In the genomic region with DNA sequence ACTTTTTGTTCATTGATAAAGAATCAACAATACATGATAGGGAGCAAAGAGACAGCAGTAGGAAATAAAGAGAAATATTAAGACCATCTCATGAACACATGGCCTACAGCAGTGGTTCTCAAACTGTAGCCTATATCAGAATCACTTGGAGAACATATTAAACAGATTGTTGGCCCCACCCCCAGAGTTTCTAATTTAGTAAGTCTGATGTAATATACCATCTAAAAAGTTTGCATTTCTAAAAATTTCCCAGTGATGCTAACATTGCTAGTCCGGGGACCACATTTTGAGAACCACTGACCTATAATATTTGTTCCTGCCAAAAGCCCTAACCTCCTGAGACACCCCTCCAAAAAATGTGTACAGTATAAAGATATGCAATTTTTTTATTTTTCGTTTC, we compare ENCODE assay signal across 22 cellular contexts.
DNase-seq lines count a peak whose midpoint lies in the region; ATAC-seq, FAIRE-seq and TF ChIP-seq lines count a peak whose summit lies in the region.
"Had no signal": no experiment of that assay in that cellular context is flagged by ENCODE, and none has a peak within 500 bp of the region (broad histone marks: within the 10 kb centered on the region; RNA-seq: fewer than 3 reads in every experiment).

No MANE protein-coding gene starts in this region.

- SMC1A ChIA-PET in GM12878 (lab: Charles Lee; ENCODE audit: uncharacterized antibody, unreplicated experiment), result no interaction called here

- WGBS in GM23248 (ENCODE audit: low coverage in 1 of 2, low lambda C conversion rate in 2 of 2, missing lambda C conversion rate in 2 of 2), 2 experiments, result 54 to 55% methylated on average over 2 of the region's 2 CpGs
- 0% methylated on average over 2 of the region's 2 CpGs for WGBS in GM12878 (ENCODE audit: insufficient coverage, insufficient replicate concordance, low lambda C conversion rate, missing lambda C conversion rate)
- 80 to 84% (median 81%) methylated on average over 2 of the region's 2 CpGs for WGBS in heart left ventricle, 4 donors

- H3K4me2 ChIP-seq in GM23248 (ENCODE audit: unreplicated experiment), result no peak overlapping the region
- no peak overlapping the region for H3K4me2 ChIP-seq in GM12878 (ENCODE audit: control insufficient read depth, insufficient read depth)
- no peak overlapping the region for H3K4me2 ChIP-seq in osteoblast (ENCODE audit: insufficient read depth, low read length)
- H3K4me2 ChIP-seq: A549; BLaER1 treated with 17β-estradiol and CSF1 and Interleukin-3, amounts not matched to agents 10 nM and 100 nM; GM23338 had no signal

- RAD21 ChIA-PET in GM12878 (lab: Charles Lee; ENCODE audit: unreplicated experiment), result no interaction called here

- H3K4me3 ChIP-seq in GM06990 (replicated peaks; ENCODE audit: low read depth, low read length) (no peak overlapping the region), GM23248 (no peak overlapping the region), GM12878 (no peak overlapping the region), osteoblast (ENCODE audit: insufficient read depth, low read length) (no peak overlapping the region), heart left ventricle (no peak overlapping the region)
- H3K4me3 ChIP-seq: A549; BLaER1 treated with 17β-estradiol and CSF1 and Interleukin-3, amounts not matched to agents 10 nM and 100 nM; GM23338 had no signal

- peak overlapping the region; percentile 19 for H2AFZ ChIP-seq in GM23248
- no peak overlapping the region for H2AFZ ChIP-seq in GM12878 (ENCODE audit: control insufficient read depth, low read depth, low read length)
- peak overlapping the region; percentile 70 for H2AFZ ChIP-seq in osteoblast (ENCODE audit: low read length)
- H2AFZ ChIP-seq: GM23338 had no signal

- H3K36me3 ChIP-seq in GM06990 (ENCODE audit: control insufficient read depth, insufficient read depth, low read length) (no peaks in the 10 kb centered on the region), GM23248 (ENCODE audit: low read depth) (no peaks in the 10 kb centered on the region), GM12878 (ENCODE audit: control insufficient read depth in 2 of 2, insufficient read depth in 2 of 2, low read length in 1 of 2) (no peaks in the 10 kb centered on the region), osteoblast (ENCODE audit: insufficient read depth, low read length) (no peaks in the 10 kb centered on the region), heart left ventricle (no peaks in the 10 kb centered on the region)
- H3K36me3 ChIP-seq: BE2C; BLaER1 treated with 17β-estradiol and CSF1 and Interleukin-3, amounts not matched to agents 10 nM and 100 nM had no signal

- in situ Hi-C loops in GM23248 (cut with MboI), result no loop called here
- in situ Hi-C loops in GM12878 (cut with MboI), result no loop called here

- no peak for TF ChIP-seq RAD21 in GM12878 (IDR thresholded peaks at IDR 0.05; ENCODE audit: insufficient read depth, low read depth, low read length)

- no peak for FAIRE-seq in GM12878 (lab: Jason Lieb, UNC)
- FAIRE-seq: A549, D721Med had no signal

- POLR2A ChIA-PET in GM12878 (lab: Charles Lee), result no interaction called here

- H3K27me3 ChIP-seq in GM06990 (replicated peaks; ENCODE audit: control insufficient read depth, insufficient read depth, low read length) (no peaks in the 10 kb centered on the region), GM23248 (replicated peaks; ENCODE audit: insufficient read depth) (no peaks in the 10 kb centered on the region), GM12878 (replicated peaks in 1 of 2; ENCODE audit: control insufficient read depth in 2 of 2, insufficient read depth in 2 of 2, low read length in 1 of 2) (no peaks in the 10 kb centered on the region), osteoblast (ENCODE audit: insufficient read depth, low read length) (no peaks in the 10 kb centered on the region), heart left ventricle (no peaks in the 10 kb centered on the region)
- H3K27me3 ChIP-seq: BE2C; BLaER1 treated with 17β-estradiol and CSF1 and Interleukin-3, amounts not matched to agents 10 nM and 100 nM had no signal

- H4K20me1 ChIP-seq in GM23248 (ENCODE audit: insufficient read depth), result no peaks in the 10 kb centered on the region
- H4K20me1 ChIP-seq in GM12878 (ENCODE audit: control insufficient read depth, insufficient read depth), result no peaks in the 10 kb centered on the region
- H4K20me1 ChIP-seq in osteoblast (ENCODE audit: insufficient read depth, low read length), result no peaks in the 10 kb centered on the region
- H4K20me1 ChIP-seq: BLaER1 treated with 17β-estradiol and CSF1 and Interleukin-3, amounts not matched to agents 10 nM and 100 nM had no signal

- H3K79me2 ChIP-seq in GM23248 (ENCODE audit: insufficient read depth) (no peaks in the 10 kb centered on the region), GM12878 (ENCODE audit: control insufficient read depth, insufficient read depth, low read length) (no peaks in the 10 kb centered on the region), osteoblast (ENCODE audit: insufficient read depth, low read length) (no peaks in the 10 kb centered on the region)

- no peaks in the 10 kb centered on the region for H3F3A ChIP-seq in GM23248 (ENCODE audit: insufficient read depth)

- intact Hi-C loops in GM12878 (cut with micrococcal nuclease; ENCODE audit: unreplicated experiment) (loop anchor here (2.0 kb wide), 1 partner anchor 84 kb away; no protein-coding TSS in a partner anchor), heart left ventricle (cut with DNase I) (no loop called here)

- no peak for TF ChIP-seq EP300 in GM12878 (IDR thresholded peaks at IDR 0.05; ENCODE audit: borderline replicate concordance in 1 of 2, control insufficient read depth in 1 of 2, low read depth in 2 of 2, low read length in 2 of 2)

- H3K27ac ChIP-seq in GM23248, result no peak overlapping the region
- no peak overlapping the region for H3K27ac ChIP-seq in GM12878 (ENCODE audit: control insufficient read depth, insufficient read depth)
- no peak overlapping the region for H3K27ac ChIP-seq in osteoblast (ENCODE audit: low read depth, low read length)
- no peak overlapping the region for H3K27ac ChIP-seq in heart left ventricle
- H3K27ac ChIP-seq: A549; BLaER1 treated with 17β-estradiol and CSF1 and Interleukin-3, amounts not matched to agents 10 nM and 100 nM had no signal

- no TSS peak for BruUV-seq in GM12878 (replicated peaks; lab: Mats Ljungman, UMichigan)

- TF ChIP-seq CTCF in GM06990 (IDR thresholded peaks at IDR 0.05; ENCODE audit: insufficient read depth, low read length, poor library complexity, severe bottlenecking) (no peak), GM12878 (IDR thresholded peaks at IDR 0.05 in 2 of 3, conservative IDR thresholded peaks at IDR 0.05 in 1 of 3; ENCODE audit: control insufficient read depth in 2 of 3, extremely low read depth in 1 of 3, insufficient read depth in 1 of 3, low read depth in 3 of 3, low read length in 3 of 3) (no peak), osteoblast (IDR thresholded peaks at IDR 0.05; ENCODE audit: extremely low read depth, low read depth, low read length) (no peak), heart left ventricle (IDR thresholded peaks at IDR 0.05) (no peak)

- H3K4me1 ChIP-seq in GM23248 (ENCODE audit: insufficient read depth), result no peaks in the 10 kb centered on the region
- H3K4me1 ChIP-seq in GM12878 (ENCODE audit: control insufficient read depth, insufficient read depth, low read length), result no peaks in the 10 kb centered on the region; the same call in 1 of the 2 replicates
- H3K4me1 ChIP-seq in osteoblast (ENCODE audit: insufficient read depth, low read length), result no peaks in the 10 kb centered on the region
- H3K4me1 ChIP-seq in heart left ventricle, result no peaks in the 10 kb centered on the region
- H3K4me1 ChIP-seq: A549; BLaER1 treated with 17β-estradiol and CSF1 and Interleukin-3, amounts not matched to agents 10 nM and 100 nM had no signal

- no peaks in the 10 kb centered on the region for H3K9me2 ChIP-seq in GM23248 (ENCODE audit: insufficient read depth)

- TF ChIP-seq POLR2A in GM12878 (IDR thresholded peaks at IDR 0.05; ENCODE audit: low read depth, low read length), result no peak
- no peak for TF ChIP-seq POLR2A in heart left ventricle (IDR thresholded peaks at IDR 0.05)

- ATAC-seq in GM12878, result peak; percentile 48
- no peak for ATAC-seq in HG03097 (IDR thresholded peaks at IDR 0.05; ENCODE audit: low FRiP score, unreplicated experiment)
- ATAC-seq in heart left ventricle, result no peak
- ATAC-seq: A549, GM23338, HCT116 had no signal

- H3K9ac ChIP-seq in GM23248, result no peak overlapping the region
- H3K9ac ChIP-seq in GM12878 (ENCODE audit: control insufficient read depth, insufficient read depth, low read length), result no peak overlapping the region
- H3K9ac ChIP-seq: BLaER1 treated with 17β-estradiol and CSF1 and Interleukin-3, amounts not matched to agents 10 nM and 100 nM had no signal

- CTCF ChIA-PET in GM12878 (lab: Yijun Ruan, JAX), result no interaction called here

- DNase-seq in GM06990 (ENCODE audit: extremely low read depth, insufficient read length) (peak; percentile 8), GM23248 (no peak), GM12878 (ENCODE audit: low read depth, low spot score) (no peak), osteoblast (ENCODE audit: insufficient read length, low spot score, missing footprints) (no peak), heart left ventricle (no peak)
- no peak for DNase-seq in activated CD4-positive, alpha-beta T cell treated with anti-CD3 and anti-CD28 coated beads, Interleukin-2, amount 50 U/mL, for 48 hours
- DNase-seq: 8988T; ACHN; AML-193; BE2C; CD4-positive, alpha-beta T cell; CD8-positive, alpha-beta memory T cell; DMS79; EL; GDM1; H9 had no signal

- H3K9me3 ChIP-seq in GM23248 (ENCODE audit: low read depth), result no peaks in the 10 kb centered on the region
- H3K9me3 ChIP-seq in GM12878 (replicated peaks; ENCODE audit: control insufficient read depth, insufficient read depth, low read length), result no peaks in the 10 kb centered on the region
- H3K9me3 ChIP-seq in osteoblast (ENCODE audit: low read depth, low read length), result no peaks in the 10 kb centered on the region
- H3K9me3 ChIP-seq in heart left ventricle, result no peaks in the 10 kb centered on the region
- H3K9me3 ChIP-seq: A549; BE2C; BLaER1 treated with 17β-estradiol and CSF1 and Interleukin-3, amounts not matched to agents 10 nM and 100 nM had no signal

TF ChIP-seq in GM12878, 131 proteins besides CTCF, POLR2A, EP300 and RAD21 (continues in another document):
- peak; percentile 73 for TF ChIP-seq MEF2A (IDR thresholded peaks at IDR 0.05; ENCODE audit: insufficient read depth, low read depth, low read length)
